37 cellular contexts compared by ENCODE assay signal in genomic region chr13:23666576-23666975, GRCh38.
"Had no signal": no experiment of that assay in that cellular context is flagged by ENCODE, and none has a peak within 500 bp of the region (broad histone marks: within the 10 kb centered on the region; RNA-seq: fewer than 3 reads in every experiment).

No MANE protein-coding gene starts in this region.

- DNase-seq: activated B cell treated with CpG ODN at 0.5 μM for 24 hours; activated CD4-positive, alpha-beta T cell treated with anti-CD3 and anti-CD28 coated beads for 48 hours; activated CD4-positive, alpha-beta T cell treated with anti-CD3 and anti-CD28 coated beads, Interleukin-2, amount 50 U/mL, for 1 hour; activated CD4-positive, alpha-beta T cell treated with anti-CD3 and anti-CD28 coated beads, Interleukin-2, amount 50 U/mL, for 48 hours; activated CD8-positive, alpha-beta memory T cell treated with anti-CD3 and anti-CD28 coated beads for 24 hours; activated CD8-positive, alpha-beta memory T cell treated with anti-CD3 and anti-CD28 coated beads, Interleukin-2, amount 50 U/mL, for 4 hours; activated CD8-positive, alpha-beta T cell treated with anti-CD3 and anti-CD28 coated beads for 36 hours; activated effector memory CD4-positive, alpha-beta T cell treated with anti-CD3 and anti-CD28 coated beads, Interleukin-2, amount 50 U/mL, for 16 hours; activated naive CD4-positive, alpha-beta T cell treated with anti-CD3 and anti-CD28 coated beads for 36 hours; activated naive CD8-positive, alpha-beta T cell treated with anti-CD3 and anti-CD28 coated beads for 36 hours; activated naive CD8-positive, alpha-beta T cell treated with anti-CD3 and anti-CD28 coated beads, Interleukin-2, amount 50 U/mL, for 24 hours; activated T-cell treated with anti-CD3 and anti-CD28 coated beads, Interleukin-2, amount 50 U/mL, for 1 hour; activated T-cell treated with anti-CD3 and anti-CD28 coated beads, Interleukin-2, amount 50 U/mL, for 48 hours; adrenal gland; amygdala; aorta; central memory CD4-positive, alpha-beta T cell; cerebellar nuclear complex; colonic mucosa; effector memory CD4-positive, alpha-beta T cell; endodermal cell; erythroblast; head of caudate nucleus; T-helper 1 cell; T-helper 17 cell; T1000; WERI-Rb-1 had no signal

- H3K4me1 ChIP-seq: adrenal gland, breast epithelium, colonic mucosa had no signal

- ATAC-seq: activated CD4-positive, CD25-positive, alpha-beta regulatory T cell treated with anti-CD3 and anti-CD28 coated beads, Interleukin-2, amount 50 U/mL, for 24 hours; activated CD8-positive, alpha-beta T cell treated with anti-CD3 and anti-CD28 coated beads for 36 hours; activated naive CD8-positive, alpha-beta T cell treated with anti-CD3 and anti-CD28 coated beads, Interleukin-2, amount 50 U/mL, for 24 hours; T-helper 17 cell had no signal

- H3K4me3 Mint-ChIP-seq: activated B cell treated with CpG ODN at 0.5 μM for 24 hours; activated CD8-positive, alpha-beta T cell treated with anti-CD3 and anti-CD28 coated beads for 36 hours; activated naive CD4-positive, alpha-beta T cell treated with anti-CD3 and anti-CD28 coated beads for 36 hours; activated naive CD4-positive, alpha-beta T cell treated with anti-CD3 and anti-CD28 coated beads, Interleukin-2, amount 50 U/mL, for 24 hours; activated naive CD8-positive, alpha-beta T cell treated with anti-CD3 and anti-CD28 coated beads for 36 hours; activated naive CD8-positive, alpha-beta T cell treated with anti-CD3 and anti-CD28 coated beads, Interleukin-2, amount 50 U/mL, for 24 hours; activated T-helper 1 cell treated with anti-CD3 and anti-CD28 coated beads, Interleukin-12 subunit alpha, Interleukin-12 subunit beta, Interleukin-2, Interleukin-4 antibody, amounts not matched to agents 30 ng/mL and 10 ng/mL and 1 ng/mL, durations not matched to agents 14 hours and 24 hours and 36 hours; brain; endodermal cell; T-helper 17 cell; T-helper 2 cell treated with Interferon-gamma antibody and Interleukin-4, amounts not matched to agents 5 μg/mL and 100 μg/mL, for 36 hours had no signal

- H3K4me1 Mint-ChIP-seq: activated B cell treated with CpG ODN at 0.5 μM for 24 hours; activated naive CD4-positive, alpha-beta T cell treated with anti-CD3 and anti-CD28 coated beads, Interleukin-2, amount 50 U/mL, for 24 hours; activated naive CD8-positive, alpha-beta T cell treated with anti-CD3 and anti-CD28 coated beads for 36 hours; activated naive CD8-positive, alpha-beta T cell treated with anti-CD3 and anti-CD28 coated beads, Interleukin-2, amount 50 U/mL, for 24 hours; brain; endodermal cell; T-helper 17 cell had no signal

- FAIRE-seq: frontal cortex had no signal

- H3K27ac Mint-ChIP-seq: activated B cell treated with CpG ODN at 0.5 μM for 24 hours; activated CD8-positive, alpha-beta T cell treated with anti-CD3 and anti-CD28 coated beads for 36 hours; activated naive CD4-positive, alpha-beta T cell treated with anti-CD3 and anti-CD28 coated beads for 36 hours; activated naive CD4-positive, alpha-beta T cell treated with anti-CD3 and anti-CD28 coated beads, Interleukin-2, amount 50 U/mL, for 24 hours; activated naive CD8-positive, alpha-beta T cell treated with anti-CD3 and anti-CD28 coated beads for 36 hours; activated naive CD8-positive, alpha-beta T cell treated with anti-CD3 and anti-CD28 coated beads, Interleukin-2, amount 50 U/mL, for 24 hours; activated T-helper 1 cell treated with anti-CD3 and anti-CD28 coated beads, Interleukin-12 subunit alpha, Interleukin-12 subunit beta, Interleukin-2, Interleukin-4 antibody, amounts not matched to agents 30 ng/mL and 10 ng/mL and 1 ng/mL, durations not matched to agents 14 hours and 24 hours and 36 hours; activated T-helper 2 cell treated with anti-CD3 and anti-CD28 coated beads, Interferon-gamma antibody, Interleukin-2, Interleukin-4, amounts not matched to agents 10 μg/mL and 5 μg/mL and 100 μg/mL, durations not matched to agents 14 hours and 24 hours and 36 hours; endodermal cell; T-helper 17 cell; T-helper 2 cell treated with Interferon-gamma antibody and Interleukin-4, amounts not matched to agents 5 μg/mL and 100 μg/mL, for 36 hours had no signal

- H3K9me3 ChIP-seq: adrenal gland, breast epithelium, colonic mucosa, esophagus muscularis mucosa had no signal

- H3K9me3 Mint-ChIP-seq: activated CD8-positive, alpha-beta T cell treated with anti-CD3 and anti-CD28 coated beads for 36 hours; activated naive CD4-positive, alpha-beta T cell treated with anti-CD3 and anti-CD28 coated beads, Interleukin-2, amount 50 U/mL, for 24 hours; activated naive CD8-positive, alpha-beta T cell treated with anti-CD3 and anti-CD28 coated beads for 36 hours; activated naive CD8-positive, alpha-beta T cell treated with anti-CD3 and anti-CD28 coated beads, Interleukin-2, amount 50 U/mL, for 24 hours; activated T-helper 1 cell treated with anti-CD3 and anti-CD28 coated beads, Interleukin-12 subunit alpha, Interleukin-12 subunit beta, Interleukin-2, Interleukin-4 antibody, amounts not matched to agents 30 ng/mL and 10 ng/mL and 1 ng/mL, durations not matched to agents 14 hours and 24 hours and 36 hours; activated T-helper 2 cell treated with anti-CD3 and anti-CD28 coated beads, Interferon-gamma antibody, Interleukin-2, Interleukin-4, amounts not matched to agents 10 μg/mL and 5 μg/mL and 100 μg/mL, durations not matched to agents 14 hours and 24 hours and 36 hours; T-helper 2 cell treated with Interferon-gamma antibody and Interleukin-4, amounts not matched to agents 5 μg/mL and 100 μg/mL, for 36 hours had no signal

- H3K36me3 ChIP-seq: adrenal gland, breast epithelium, colonic mucosa, esophagus muscularis mucosa, WERI-Rb-1 had no signal

- H3K27me3 ChIP-seq: adrenal gland, breast epithelium, cardiac muscle cell, colonic mucosa, esophagus muscularis mucosa had no signal

- H3K27me3 Mint-ChIP-seq: activated naive CD4-positive, alpha-beta T cell treated with anti-CD3 and anti-CD28 coated beads, Interleukin-2, amount 50 U/mL, for 24 hours; activated naive CD8-positive, alpha-beta T cell treated with anti-CD3 and anti-CD28 coated beads, Interleukin-2, amount 50 U/mL, for 24 hours had no signal

- H3K27ac ChIP-seq: adrenal gland, breast epithelium, cardiac muscle cell, colonic mucosa, esophagus muscularis mucosa, WERI-Rb-1 had no signal

- H3K4me3 ChIP-seq: adrenal gland, breast epithelium, cardiac muscle cell, colonic mucosa, esophagus muscularis mucosa had no signal

- H3K36me3 Mint-ChIP-seq: activated naive CD4-positive, alpha-beta T cell treated with anti-CD3 and anti-CD28 coated beads, Interleukin-2, amount 50 U/mL, for 24 hours; activated naive CD8-positive, alpha-beta T cell treated with anti-CD3 and anti-CD28 coated beads for 36 hours had no signal
